In the genomic region with DNA sequence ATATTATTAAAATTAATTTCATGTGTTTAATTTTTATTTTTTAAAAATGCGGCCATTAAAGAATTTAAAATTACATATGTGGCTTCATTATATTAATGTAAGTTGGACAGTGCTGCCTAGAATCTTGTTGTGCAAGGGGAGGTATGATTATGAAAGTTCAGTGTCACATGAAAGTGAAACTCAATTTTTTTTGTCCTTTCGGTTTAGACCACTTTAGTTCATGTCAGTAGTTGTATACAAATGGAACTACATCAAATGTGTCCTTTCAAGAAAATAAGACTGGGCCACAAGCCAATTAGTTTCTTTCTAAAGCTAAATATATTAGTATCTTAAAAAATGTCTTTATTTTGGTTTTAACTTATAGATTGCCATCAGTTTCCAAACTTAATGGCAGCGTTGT, we compare ENCODE assay signal across 15 cellular contexts. TPM values are rescaled to one million over a fixed set of nuclear protein-coding genes. Genes with fewer than 3 reads are reported as not detected.
DNase-seq lines count a peak whose midpoint lies in the region; ATAC-seq and TF ChIP-seq lines count a peak whose summit lies in the region.
"Had no signal": no experiment of that assay in that cellular context is flagged by ENCODE, and none has a peak within 500 bp of the region (broad histone marks: within the 10 kb centered on the region; RNA-seq: fewer than 3 reads in every experiment).

No MANE protein-coding gene starts in this region.

- intact Hi-C loops in activated CD8-positive, alpha-beta T cell treated with anti-CD3 and anti-CD28 coated beads for 36 hours (cut with micrococcal nuclease) = no loop called here
- intact Hi-C loops in CD4-positive, alpha-beta memory T cell (cut with micrococcal nuclease) = no loop called here

- POLR2A ChIA-PET in activated CD8-positive, alpha-beta T cell treated with anti-CD3 and anti-CD28 coated beads for 36 hours (lab: Charles Lee) = no interaction called here
- POLR2A ChIA-PET in CD4-positive, alpha-beta memory T cell (lab: Charles Lee; ENCODE audit: partially characterized antibody) = no interaction called here

- DNase-seq in activated CD8-positive, alpha-beta T cell treated with anti-CD3 and anti-CD28 coated beads for 36 hours = no peak
- no peak for DNase-seq in NCI-H2081 treated with DMSO at 0.1 percent for 48 hours (lab: John Stamatoyannopoulos, UW)
- no peak for DNase-seq in T-helper 9 cell
- DNase-seq in CD4-positive, alpha-beta memory T cell = no peak
- no peak for DNase-seq in hepatic stellate cell (ENCODE audit: low spot score)
- DNase-seq: head of caudate nucleus; NCI-H1694 treated with DMSO at 0.1 percent for 48 hours; SK-N-SH; stimulated activated CD4-positive, alpha-beta T cell treated with anti-CD3 and anti-CD28 coated beads, Interleukin-12 subunit alpha, Interleukin-12 subunit beta, amount 100 ng/mL, for 4 hours had no signal

- H3K4me1 ChIP-seq in CD4-positive, alpha-beta memory T cell (ENCODE audit: insufficient read depth, low read length) = no peaks in the 10 kb centered on the region

- ATAC-seq in GM18517 (IDR thresholded peaks at IDR 0.05; ENCODE audit: unreplicated experiment) (peak; percentile 100), GM21423 (IDR thresholded peaks at IDR 0.05; ENCODE audit: unreplicated experiment) (peak; percentile 96), HG03103 (IDR thresholded peaks at IDR 0.05; ENCODE audit: low read depth, unreplicated experiment) (peak; percentile 99)
- peak; percentile 64 for ATAC-seq in activated CD8-positive, alpha-beta T cell treated with anti-CD3 and anti-CD28 coated beads for 36 hours
- ATAC-seq: HCT116 had no signal

- H3K27ac Mint-ChIP-seq in activated CD8-positive, alpha-beta T cell treated with anti-CD3 and anti-CD28 coated beads for 36 hours = no peak overlapping the region
- H3K27ac Mint-ChIP-seq in CD4-positive, alpha-beta memory T cell = no peak overlapping the region

- H3K36me3 ChIP-seq in CD4-positive, alpha-beta memory T cell (ENCODE audit: insufficient read depth, low read length) = peaks cover 4% of the 10 kb centered on the region
- H3K36me3 ChIP-seq: thoracic aorta had no signal

- H3K4me3 Mint-ChIP-seq in activated CD8-positive, alpha-beta T cell treated with anti-CD3 and anti-CD28 coated beads for 36 hours = no peak overlapping the region
- no peak overlapping the region for H3K4me3 Mint-ChIP-seq in CD4-positive, alpha-beta memory T cell
- H3K4me3 Mint-ChIP-seq: central memory CD8-positive, alpha-beta T cell had no signal

- no peaks in the 10 kb centered on the region for H3K9me3 ChIP-seq in CD4-positive, alpha-beta memory T cell (ENCODE audit: control insufficient read depth in 1 of 2, low read length in 2 of 2)
- H3K9me3 ChIP-seq: SK-N-SH, thoracic aorta had no signal

- no peaks in the 10 kb centered on the region for H3K27me3 Mint-ChIP-seq in activated CD8-positive, alpha-beta T cell treated with anti-CD3 and anti-CD28 coated beads for 36 hours
- no peaks in the 10 kb centered on the region for H3K27me3 Mint-ChIP-seq in CD4-positive, alpha-beta memory T cell
- H3K27me3 Mint-ChIP-seq: central memory CD8-positive, alpha-beta T cell had no signal

- peaks cover 4% of the 10 kb centered on the region for H3K4me1 Mint-ChIP-seq in activated CD8-positive, alpha-beta T cell treated with anti-CD3 and anti-CD28 coated beads for 36 hours (ENCODE audit: low read depth)
- no peaks in the 10 kb centered on the region for H3K4me1 Mint-ChIP-seq in CD4-positive, alpha-beta memory T cell
- H3K4me1 Mint-ChIP-seq: central memory CD8-positive, alpha-beta T cell had no signal

- H3K4me3 ChIP-seq in CD4-positive, alpha-beta memory T cell (ENCODE audit: low read length in 2 of 2) = no peak overlapping the region
- H3K4me3 ChIP-seq: thoracic aorta had no signal

- no peak overlapping the region for H3K27ac ChIP-seq in CD4-positive, alpha-beta memory T cell (ENCODE audit: low read depth, low read length)
- H3K27ac ChIP-seq: thoracic aorta had no signal

- CTCF ChIA-PET in activated CD8-positive, alpha-beta T cell treated with anti-CD3 and anti-CD28 coated beads for 36 hours (lab: Charles Lee) = interaction anchor here (1.9 kb wide), 1 partner anchor 8 kb away, joined by 4 read pairs; no protein-coding TSS in a partner anchor
- CTCF ChIA-PET in CD4-positive, alpha-beta memory T cell (lab: Charles Lee; ENCODE audit: partially characterized antibody) = no interaction called here

- no peaks in the 10 kb centered on the region for H3K9me3 Mint-ChIP-seq in activated CD8-positive, alpha-beta T cell treated with anti-CD3 and anti-CD28 coated beads for 36 hours
- H3K9me3 Mint-ChIP-seq in CD4-positive, alpha-beta memory T cell = peaks cover 0 to 2% (median 0%) of the 10 kb centered on the region in 8 donors
- H3K9me3 Mint-ChIP-seq: central memory CD8-positive, alpha-beta T cell had no signal

- TF ChIP-seq CTCF in activated CD8-positive, alpha-beta T cell treated with anti-CD3 and anti-CD28 coated beads for 36 hours (IDR thresholded peaks at IDR 0.05) = no peak

- H3K27me3 ChIP-seq in CD4-positive, alpha-beta memory T cell (ENCODE audit: insufficient read depth, low read length) = no peaks in the 10 kb centered on the region

- peaks cover 20% of the 10 kb centered on the region for H3K36me3 Mint-ChIP-seq in activated CD8-positive, alpha-beta T cell treated with anti-CD3 and anti-CD28 coated beads for 36 hours (ENCODE audit: low read depth)
- H3K36me3 Mint-ChIP-seq in CD4-positive, alpha-beta memory T cell = peaks cover 65 to 68% of the 10 kb centered on the region in 2 donors

RNA-seq across cellular contexts. Expression of a gene that starts 35.7 kb away (rescaled TPM):
- 1 to 10 TPM; 6.8 to 7.2 TPM for total RNA-seq in activated CD8-positive, alpha-beta T cell treated with anti-CD3 and anti-CD28 coated beads for 36 hours
- total RNA-seq in CD4-positive, alpha-beta memory T cell = 10 to 100 TPM; 22.4 to 22.6 TPM
- 1 to 10 TPM; 3.7 to 4.0 TPM for polyA plus RNA-seq in CD4-positive, alpha-beta memory T cell

RNA-seq across cellular contexts. Expression of a gene that starts 41.4 kb away (rescaled TPM):
- under 1 TPM; 0.16 to 0.41 TPM for total RNA-seq in activated CD8-positive, alpha-beta T cell treated with anti-CD3 and anti-CD28 coated beads for 36 hours
- total RNA-seq in CD4-positive, alpha-beta memory T cell = under 1 TPM; 0.33 to 0.38 TPM
- polyA plus RNA-seq in CD4-positive, alpha-beta memory T cell = under 1 TPM in 1 of 2 donors, not detected in 1; 0.07 TPM
